Comparison of ENCODE assay signal across 17 cellular contexts in the genomic region with DNA sequence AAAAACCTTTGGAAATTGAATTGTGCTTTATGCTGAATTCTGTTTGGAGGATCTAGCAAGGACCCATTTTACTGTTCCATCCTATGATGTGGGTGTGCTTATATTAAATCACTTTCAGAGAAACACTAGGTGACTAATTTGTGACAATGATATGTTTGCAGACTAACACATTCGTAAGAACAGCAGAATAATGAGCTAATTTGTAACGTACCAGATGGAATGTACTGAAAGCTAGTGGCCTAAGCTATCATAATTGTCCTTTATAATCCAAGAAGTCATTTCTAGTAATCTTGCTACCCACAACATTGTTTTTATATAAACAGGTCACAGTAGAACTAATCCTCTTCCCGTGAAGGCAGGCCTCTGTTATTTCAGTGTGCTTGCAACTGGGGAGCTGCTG.
"Had no signal": no experiment of that assay in that cellular context is flagged by ENCODE, and none has a peak within 500 bp of the region (broad histone marks: within the 10 kb centered on the region; RNA-seq: fewer than 3 reads in every experiment).

No MANE protein-coding gene starts in this region.

- H3K9me3 Mint-ChIP-seq: activated CD4-positive, alpha-beta memory T cell treated with anti-CD3 and anti-CD28 coated beads, Interleukin-2, amount 10 ng/mL, durations not matched to agents 7 days and 5 days; stimulated activated naive CD8-positive, alpha-beta T cell treated with anti-CD3 and anti-CD28 coated beads, Interleukin-15, Interleukin-2, amounts not matched to agents 100 ng/mL and 50 ng/mL, for 24 hours had no signal

- FAIRE-seq: keratinocyte, pancreas had no signal

- H3K27me3 Mint-ChIP-seq: stimulated activated naive CD8-positive, alpha-beta T cell treated with anti-CD3 and anti-CD28 coated beads, Interleukin-15, Interleukin-2, amounts not matched to agents 100 ng/mL and 50 ng/mL, for 24 hours had no signal

- H3K36me3 ChIP-seq: lower lobe of right lung, neutrophil, pancreas, tibial nerve, uterus had no signal

- H3K4me1 ChIP-seq: uterus had no signal

- H3K4me3 ChIP-seq: lower lobe of right lung, pancreas, tibial nerve, uterus had no signal

- ATAC-seq: activated CD8-positive, alpha-beta memory T cell treated with anti-CD3 and anti-CD28 coated beads, Interleukin-2, amount 10 ng/mL, durations not matched to agents 7 days and 5 days; foreskin keratinocyte; lower lobe of right lung had no signal

- H3K27ac ChIP-seq: foreskin keratinocyte, lower lobe of right lung, neutrophil, pancreas, tibial nerve, uterus had no signal

- H3K27ac Mint-ChIP-seq: activated CD4-positive, alpha-beta memory T cell treated with anti-CD3 and anti-CD28 coated beads, Interleukin-2, amount 10 ng/mL, durations not matched to agents 7 days and 5 days; activated CD8-positive, alpha-beta memory T cell treated with anti-CD3 and anti-CD28 coated beads, Interleukin-2, amount 10 ng/mL, durations not matched to agents 7 days and 5 days; activated naive CD8-positive, alpha-beta T cell; mesothelial cell of epicardium; stimulated activated naive CD8-positive, alpha-beta T cell treated with anti-CD3 and anti-CD28 coated beads, Interleukin-15, Interleukin-2, amounts not matched to agents 100 ng/mL and 50 ng/mL, for 24 hours had no signal

- H3K4me3 Mint-ChIP-seq: activated CD4-positive, alpha-beta memory T cell treated with anti-CD3 and anti-CD28 coated beads, Interleukin-2, amount 10 ng/mL, durations not matched to agents 7 days and 5 days; activated CD8-positive, alpha-beta memory T cell treated with anti-CD3 and anti-CD28 coated beads, Interleukin-2, amount 10 ng/mL, durations not matched to agents 7 days and 5 days; activated naive CD8-positive, alpha-beta T cell; mesothelial cell of epicardium; stimulated activated naive CD8-positive, alpha-beta T cell treated with anti-CD3 and anti-CD28 coated beads, Interleukin-15, Interleukin-2, amounts not matched to agents 100 ng/mL and 50 ng/mL, for 24 hours had no signal

- H3K27me3 ChIP-seq: foreskin keratinocyte, neutrophil, pancreas, tibial nerve, uterus had no signal

- H3K36me3 Mint-ChIP-seq: activated CD8-positive, alpha-beta memory T cell treated with anti-CD3 and anti-CD28 coated beads, Interleukin-2, amount 10 ng/mL, durations not matched to agents 7 days and 5 days; activated naive CD8-positive, alpha-beta T cell had no signal

- H3K9me3 ChIP-seq: lower lobe of right lung, neutrophil, pancreas, tibial nerve, uterus had no signal

- H3K4me1 Mint-ChIP-seq: activated CD4-positive, alpha-beta memory T cell treated with anti-CD3 and anti-CD28 coated beads, Interleukin-2, amount 10 ng/mL, durations not matched to agents 7 days and 5 days; activated CD8-positive, alpha-beta memory T cell treated with anti-CD3 and anti-CD28 coated beads, Interleukin-2, amount 10 ng/mL, durations not matched to agents 7 days and 5 days had no signal

- DNase-seq: activated CD4-positive, alpha-beta memory T cell treated with anti-CD3 and anti-CD28 coated beads, Interleukin-2, amount 10 ng/mL, durations not matched to agents 7 days and 5 days; activated CD8-positive, alpha-beta memory T cell treated with anti-CD3 and anti-CD28 coated beads, Interleukin-2, amount 10 ng/mL, durations not matched to agents 7 days and 5 days; amniotic stem cell; caudate nucleus; foreskin keratinocyte; glutamatergic neuron; hippocampal formation; lower lobe of right lung; pancreas; stimulated activated CD4-positive, alpha-beta T cell treated with anti-CD3 and anti-CD28 coated beads, Interleukin-2, amount 100 ng/mL, for 24 hours; uterus had no signal
